ENCODE assay signal across 1 cellular context in the genomic region with DNA sequence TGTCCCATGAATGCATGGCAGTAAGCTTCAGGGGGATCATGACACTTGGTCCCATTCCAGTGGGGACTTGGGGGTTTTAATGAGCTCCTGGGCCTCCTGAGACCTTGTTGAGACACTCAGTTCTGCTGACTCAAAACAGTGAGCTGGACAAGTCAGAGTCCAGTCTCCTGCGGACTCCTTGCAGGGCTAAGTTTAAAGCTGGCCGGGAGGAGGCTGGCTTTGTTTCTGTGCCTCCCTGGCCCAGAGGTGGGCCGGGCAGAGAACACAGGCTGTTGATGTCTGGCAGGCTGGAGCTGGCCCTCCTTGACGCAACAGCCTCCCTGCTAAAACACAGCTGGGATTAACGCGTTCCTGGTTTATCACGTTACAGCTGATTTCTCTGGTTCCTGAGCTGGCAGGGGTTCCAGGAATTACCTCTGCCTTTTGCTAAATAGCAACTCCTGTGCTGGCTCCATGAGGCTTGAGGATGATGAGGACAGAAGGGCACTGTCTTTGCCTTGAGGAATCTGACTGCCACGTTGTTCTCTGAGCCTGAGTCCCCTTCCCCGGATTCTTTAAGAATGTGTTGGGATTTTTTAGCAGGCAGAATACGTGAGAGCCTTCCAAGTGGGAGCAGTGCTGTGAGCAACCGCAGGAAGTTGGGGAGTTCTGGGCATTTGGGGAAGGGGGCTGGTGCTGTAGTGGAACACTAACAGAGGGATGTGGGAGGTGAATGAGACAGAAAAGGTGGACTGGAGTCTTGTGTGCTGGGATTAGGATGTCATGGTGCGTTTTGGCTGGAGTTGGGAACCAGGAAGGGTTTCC.
A peak's percentile ranks its signal among the peaks of the same experiment; 100 is the strongest.
TF ChIP-seq lines count a peak whose summit lies in the region.

No MANE protein-coding gene starts in this region.

TF ChIP-seq in IMR-90, 13 proteins besides CTCF, POLR2A, EP300 and RAD21:
- peak; percentile 61; the same call in 1 of the 2 replicates for TF ChIP-seq CEBPB (IDR thresholded peaks at IDR 0.05; ENCODE audit: low read depth, low read length)
- TF ChIP-seq NFE2L2 (IDR thresholded peaks at IDR 0.05; ENCODE audit: low read depth, low read length) = no peak
- 0 out of 2 replicates have a peak, but pooled peaks have one; percentile 30 for TF ChIP-seq MXI1 (IDR thresholded peaks at IDR 0.05; ENCODE audit: borderline replicate concordance, low read depth, low read length)
- TF ChIP-seq USF2 (IDR thresholded peaks at IDR 0.05; ENCODE audit: low read depth, low read length) = no peak
- TF ChIP-seq, protein P1, sequence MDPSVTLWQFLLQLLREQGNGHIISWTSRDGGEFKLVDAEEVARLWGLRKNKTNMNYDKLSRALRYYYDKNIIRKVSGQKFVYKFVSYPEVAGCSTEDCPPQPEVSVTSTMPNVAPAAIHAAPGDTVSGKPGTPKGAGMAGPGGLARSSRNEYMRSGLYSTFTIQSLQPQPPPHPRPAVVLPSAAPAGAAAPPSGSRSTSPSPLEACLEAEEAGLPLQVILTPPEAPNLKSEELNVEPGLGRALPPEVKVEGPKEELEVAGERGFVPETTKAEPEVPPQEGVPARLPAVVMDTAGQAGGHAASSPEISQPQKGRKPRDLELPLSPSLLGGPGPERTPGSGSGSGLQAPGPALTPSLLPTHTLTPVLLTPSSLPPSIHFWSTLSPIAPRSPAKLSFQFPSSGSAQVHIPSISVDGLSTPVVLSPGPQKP (IDR thresholded peaks at IDR 0.05; ENCODE audit: borderline replicate concordance, low read depth, low read length) = no peak
- no peak for TF ChIP-seq BHLHE40 (IDR thresholded peaks at IDR 0.05; ENCODE audit: low read depth, low read length)
